16 cellular contexts compared by ENCODE assay signal in the genomic region with DNA sequence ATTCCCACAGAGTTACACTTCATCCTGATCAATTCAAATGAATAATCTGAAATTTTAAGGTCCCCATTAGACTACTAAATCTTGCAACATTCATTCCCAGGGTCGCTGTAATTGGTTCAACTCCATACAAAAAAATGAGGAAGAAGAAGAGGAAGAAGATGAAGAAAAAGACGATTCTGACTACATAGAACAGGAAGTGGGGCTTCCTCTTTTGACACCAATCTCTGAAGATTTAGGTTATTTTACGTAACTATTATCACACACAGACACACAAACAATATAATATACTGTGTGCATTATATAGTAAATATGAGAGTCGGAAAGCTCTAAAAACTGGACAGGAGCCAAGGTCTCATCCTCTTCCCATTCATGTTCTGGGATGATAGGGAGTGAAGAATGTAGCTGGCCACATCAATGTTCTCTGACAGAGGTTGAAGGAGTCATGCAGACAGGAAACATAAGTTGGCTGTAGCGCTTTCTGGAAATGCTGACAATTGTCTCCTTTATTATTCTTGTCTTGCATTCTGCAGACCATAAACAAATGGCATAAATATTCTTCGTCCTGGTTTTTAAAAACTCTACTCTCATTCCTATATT. TPM values are rescaled to one million over a fixed set of nuclear protein-coding genes. Genes with fewer than 3 reads are reported as not detected.
DNase-seq lines count a peak whose midpoint lies in the region; FAIRE-seq and TF ChIP-seq lines count a peak whose summit lies in the region.
"Had no signal": no experiment of that assay in that cellular context is flagged by ENCODE, and none has a peak within 500 bp of the region (broad histone marks: within the 10 kb centered on the region; RNA-seq: fewer than 3 reads in every experiment).

No MANE protein-coding gene starts in this region.

- POLR2A ChIA-PET in endothelial cell of umbilical vein (lab: Charles Lee), result no interaction called here

- no peak for TF ChIP-seq POLR2A in endothelial cell of umbilical vein (IDR thresholded peaks at IDR 0.05; ENCODE audit: low read depth, low read length)
- TF ChIP-seq POLR2A in erythroblast (IDR thresholded peaks at IDR 0.05; ENCODE audit: low read length), result no peak

- H2AFZ ChIP-seq in endothelial cell of umbilical vein (ENCODE audit: low read depth, low read length), result no peak overlapping the region
- H2AFZ ChIP-seq: parathyroid adenoma had no signal

- no peaks in the 10 kb centered on the region for H3K9me3 ChIP-seq in endothelial cell of umbilical vein (replicated peaks; ENCODE audit: control insufficient read depth, insufficient read depth, low read length)

- peaks cover 3 to 5% of the 10 kb centered on the region in 2 experiments for H3K36me3 ChIP-seq in endothelial cell of umbilical vein (ENCODE audit: control insufficient read depth in 2 of 2, extremely low read depth in 1 of 2, insufficient read depth in 2 of 2, low read length in 2 of 2)

- no peak overlapping the region for H3K9ac ChIP-seq in endothelial cell of umbilical vein (replicated peaks; ENCODE audit: extremely low read depth, insufficient read depth, low read length)
- H3K9ac ChIP-seq: parathyroid adenoma had no signal

- no peak for TF ChIP-seq CTCF in endothelial cell of umbilical vein (IDR thresholded peaks at IDR 0.05; ENCODE audit: extremely low read depth in 1 of 2, insufficient read depth in 1 of 2, low read depth in 1 of 2, low read length in 2 of 2)

- dilution Hi-C loops in endothelial cell of umbilical vein (cut with MboI; ENCODE audit: extremely low pct_ligation_motif_present, low sequenced_read_pairs), result no loop called here

- intact Hi-C loops in endothelial cell of umbilical vein (cut with micrococcal nuclease), result no loop called here

- peak; percentile 74 for FAIRE-seq in endothelial cell of umbilical vein (lab: Jason Lieb, UNC)
- FAIRE-seq: bronchial epithelial cell had no signal

- H3K79me2 ChIP-seq in endothelial cell of umbilical vein (ENCODE audit: control insufficient read depth, insufficient read depth, low read length), result no peaks in the 10 kb centered on the region
- H3K79me2 ChIP-seq: parathyroid adenoma had no signal

- no peaks in the 10 kb centered on the region for H3K27me3 ChIP-seq in endothelial cell of umbilical vein (ENCODE audit: control insufficient read depth in 2 of 2, insufficient read depth in 2 of 2, low read length in 2 of 2)

- no peaks in the 10 kb centered on the region for H3K9me1 ChIP-seq in endothelial cell of umbilical vein (replicated peaks; ENCODE audit: control insufficient read depth, extremely low read depth, insufficient read depth, low read length)

- H3K4me3 ChIP-seq in endothelial cell of umbilical vein (replicated peaks in 1 of 3; ENCODE audit: insufficient read depth in 1 of 3, low read depth in 1 of 3, low read length in 3 of 3), result no peak overlapping the region
- H3K4me3 ChIP-seq: smooth muscle cell had no signal

- no peaks in the 10 kb centered on the region for H4K20me1 ChIP-seq in endothelial cell of umbilical vein (replicated peaks; ENCODE audit: control insufficient read depth, extremely low read depth, insufficient read depth, low read length)

- H3K27ac ChIP-seq in endothelial cell of umbilical vein (ENCODE audit: insufficient read depth, low read depth, low read length), result no peak overlapping the region
- H3K27ac ChIP-seq: parathyroid adenoma had no signal

- CTCF ChIA-PET in endothelial cell of umbilical vein (lab: Charles Lee), result interaction anchor here (1.1 to 1.4 kb wide), 2 partner anchors 342 to 360 kb away, joined by 3 read pairs; no protein-coding TSS in a partner anchor

- BruUV-seq in endothelial cell of umbilical vein (replicated peaks; lab: Mats Ljungman, UMichigan), result no TSS peak

- no peak overlapping the region for H3K4me2 ChIP-seq in endothelial cell of umbilical vein (ENCODE audit: insufficient read depth, low read length)
- H3K4me2 ChIP-seq: smooth muscle cell had no signal

- DNase-seq in COLO829 (ENCODE audit: low spot score) (peak; percentile 48), NOMO-1 treated with dmso at 0.1 percent for 144 hours (lab: John Stamatoyannopoulos, UW; ENCODE audit: unreplicated experiment) (peak; percentile 59), endothelial cell of umbilical vein (ENCODE audit: low read depth, low spot score) (peak; percentile 63), erythroblast (lab: John Stamatoyannopoulos, UW) (no peak), anterior cingulate cortex (lab: John Stamatoyannopoulos, UW) (no peak), NCI-H345 treated with DMSO at 0.1 percent for 48 hours (lab: John Stamatoyannopoulos, UW; ENCODE audit: unreplicated experiment) (no peak)
- DNase-seq: activated CD4-positive, alpha-beta T cell treated with anti-CD3 and anti-CD28 coated beads, Interleukin-2, amount 50 U/mL, for 1 hour; activated T-cell treated with anti-CD3 and anti-CD28 coated beads, Interleukin-2, amount 50 U/mL, for 1 hour; DMS79 treated with DMSO at 0.1 percent for 48 hours; hypothalamus; NCI-H187 treated with DMSO at 0.1 percent for 48 hours; NCI-H524 treated with DMSO at 0.1 percent for 48 hours; stimulated activated naive CD8-positive, alpha-beta T cell treated with anti-CD3 and anti-CD28 coated beads, Interleukin-15, Interleukin-2, amounts not matched to agents 100 U/mL and 50 U/mL, for 24 hours had no signal

- H3K4me1 ChIP-seq in endothelial cell of umbilical vein (ENCODE audit: control insufficient read depth, extremely low read depth, insufficient read depth, low read length), result peaks cover 12% of the 10 kb centered on the region

TF ChIP-seq in endothelial cell of umbilical vein, 7 proteins besides CTCF, POLR2A, EP300 and RAD21:
- TF ChIP-seq GATA2 (IDR thresholded peaks at IDR 0.05; ENCODE audit: insufficient read depth, insufficient read length, low read depth, low read length), result no peak
- TF ChIP-seq JUN (IDR thresholded peaks at IDR 0.05; ENCODE audit: borderline replicate concordance, insufficient read depth, insufficient read length, low read depth), result no peak
- no peak for TF ChIP-seq MYC (IDR thresholded peaks at IDR 0.05; ENCODE audit: low read depth, low read length)
- TF ChIP-seq FOS (IDR thresholded peaks at IDR 0.05; ENCODE audit: borderline replicate concordance, insufficient read depth, low read length), result no peak
- TF ChIP-seq, protein P1, sequence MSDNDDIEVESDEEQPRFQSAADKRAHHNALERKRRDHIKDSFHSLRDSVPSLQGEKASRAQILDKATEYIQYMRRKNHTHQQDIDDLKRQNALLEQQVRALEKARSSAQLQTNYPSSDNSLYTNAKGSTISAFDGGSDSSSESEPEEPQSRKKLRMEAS (IDR thresholded peaks at IDR 0.05; ENCODE audit: insufficient read depth, insufficient read length), result no peak
- TF ChIP-seq EZH2 (IDR thresholded peaks at IDR 0.05; ENCODE audit: borderline replicate concordance, low read depth, low read length, severe bottlenecking), result no peak
- no peak for TF ChIP-seq POLR2AphosphoS5 (IDR thresholded peaks at IDR 0.05; ENCODE audit: insufficient read depth, low read depth, low read length)

RNA-seq across cellular contexts. Expression of a gene that starts 13.3 kb away (rescaled TPM):
- 0.15 and 0.18 TPM in 2 replicates for total RNA-seq in endothelial cell of umbilical vein
- 0.06 TPM in 1 of 2 replicates, not detected in the other for polyA plus RNA-seq in endothelial cell of umbilical vein
- 0.06 and 0.13 TPM in 2 replicates for polyA plus RNA-seq in endothelial cell of umbilical vein (2011; cell fraction: cytosol; rRNA removed)
- 0.48 and 0.53 TPM in 2 replicates for polyA plus RNA-seq in endothelial cell of umbilical vein (2011; cell fraction: nucleus; rRNA removed)
- 0.13 TPM in 1 of 2 replicates, not detected in the other for polyA plus RNA-seq in endothelial cell of umbilical vein (2012)
- polyA minus RNA-seq in endothelial cell of umbilical vein, result not detected in 2 replicates
- polyA minus RNA-seq in endothelial cell of umbilical vein (2011; cell fraction: cytosol; rRNA and poly(A)+ RNA removed), result not detected
- 0.29 and 0.34 TPM in 2 replicates for polyA minus RNA-seq in endothelial cell of umbilical vein (2011; cell fraction: nucleus; rRNA and poly(A)+ RNA removed)
- polyA plus RNA-seq: smooth muscle cell had no signal

RNA-seq across cellular contexts. Expression of a gene that starts 39.0 kb away (rescaled TPM):
- 13.0 and 14.4 TPM in 2 replicates for total RNA-seq in endothelial cell of umbilical vein
- 2.3 and 3.8 TPM in 2 replicates for polyA plus RNA-seq in endothelial cell of umbilical vein
- polyA plus RNA-seq in endothelial cell of umbilical vein (2011; cell fraction: cytosol; rRNA removed), result 4.2 and 5.1 TPM in 2 replicates
- polyA plus RNA-seq in endothelial cell of umbilical vein (2011; cell fraction: nucleus; rRNA removed), result 21.5 and 31.7 TPM in 2 replicates
- polyA plus RNA-seq in endothelial cell of umbilical vein (2012), result 8.8 and 11.9 TPM in 2 replicates
- 4.0 and 5.2 TPM in 2 replicates for polyA minus RNA-seq in endothelial cell of umbilical vein
- 3.5 TPM for polyA minus RNA-seq in endothelial cell of umbilical vein (2011; cell fraction: cytosol; rRNA and poly(A)+ RNA removed)
- polyA minus RNA-seq in endothelial cell of umbilical vein (2011; cell fraction: nucleus; rRNA and poly(A)+ RNA removed), result 8.6 and 12.5 TPM in 2 replicates

RNA-seq across cellular contexts. Expression of a gene that starts 51.4 kb away (rescaled TPM):
- total RNA-seq in endothelial cell of umbilical vein, result 7.1 and 8.9 TPM in 2 replicates
- 1.3 and 1.6 TPM in 2 replicates for polyA plus RNA-seq in endothelial cell of umbilical vein
- polyA plus RNA-seq in endothelial cell of umbilical vein (2011; cell fraction: cytosol; rRNA removed), result 2.4 and 2.5 TPM in 2 replicates
- polyA plus RNA-seq in endothelial cell of umbilical vein (2011; cell fraction: nucleus; rRNA removed), result 7.1 and 11.2 TPM in 2 replicates
- polyA plus RNA-seq in endothelial cell of umbilical vein (2012), result 2.8 and 4.5 TPM in 2 replicates
- 3.4 and 4.8 TPM in 2 replicates for polyA minus RNA-seq in endothelial cell of umbilical vein
- 3.7 TPM for polyA minus RNA-seq in endothelial cell of umbilical vein (2011; cell fraction: cytosol; rRNA and poly(A)+ RNA removed)
- polyA minus RNA-seq in endothelial cell of umbilical vein (2011; cell fraction: nucleus; rRNA and poly(A)+ RNA removed), result 5.7 and 6.5 TPM in 2 replicates

RNA-seq across cellular contexts. Expression of a gene that starts 58.3 kb away (rescaled TPM):
- total RNA-seq in endothelial cell of umbilical vein, result 37.9 and 44.2 TPM in 2 replicates
- 16.6 and 18.7 TPM in 2 replicates for polyA plus RNA-seq in endothelial cell of umbilical vein
- 21.9 and 22.9 TPM in 2 replicates for polyA plus RNA-seq in endothelial cell of umbilical vein (2011; cell fraction: cytosol; rRNA removed)
- 5.7 and 9.0 TPM in 2 replicates for polyA plus RNA-seq in endothelial cell of umbilical vein (2011; cell fraction: nucleus; rRNA removed)
- polyA plus RNA-seq in endothelial cell of umbilical vein (2012), result 29.5 and 47.2 TPM in 2 replicates
- 9.6 and 17.3 TPM in 2 replicates for polyA minus RNA-seq in endothelial cell of umbilical vein
- polyA minus RNA-seq in endothelial cell of umbilical vein (2011; cell fraction: cytosol; rRNA and poly(A)+ RNA removed), result 11.1 TPM
- polyA minus RNA-seq in endothelial cell of umbilical vein (2011; cell fraction: nucleus; rRNA and poly(A)+ RNA removed), result 4.8 and 5.3 TPM in 2 replicates

Comparison
In these comparisons a context has a peak if more than half of its experiments do, and no peak if none do; other contexts are left out.
1. DNase-seq: peak in COLO829 (single experiment), NOMO-1 treated with dmso at 0.1 percent for 144 hours (single experiment) and endothelial cell of umbilical vein (single experiment); none in erythroblast (0 of 2), anterior cingulate cortex (0 of 58) and NCI-H345 treated with DMSO at 0.1 percent for 48 hours (single experiment).